Comparison of ENCODE assay signal across 18 cellular contexts in the genomic region with DNA sequence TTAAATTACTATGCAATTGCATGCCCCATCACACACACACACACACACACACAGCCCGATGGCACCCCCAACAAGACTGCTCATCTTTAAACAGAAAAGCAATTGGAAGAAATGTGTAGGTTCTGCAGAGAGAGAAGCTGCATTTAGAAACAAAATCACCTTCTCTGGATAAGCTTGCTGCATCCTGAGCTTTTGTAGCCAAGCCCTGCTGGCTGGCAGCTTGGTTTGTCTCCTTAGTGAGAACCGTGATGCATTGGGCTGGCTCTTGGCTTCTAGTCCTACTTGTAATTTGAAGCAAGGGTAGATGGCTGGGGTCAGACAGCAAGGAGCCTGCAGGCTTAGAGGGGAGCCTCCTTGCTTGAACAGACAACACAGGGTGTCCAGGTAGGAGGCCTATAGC.
DNase-seq lines count a peak whose midpoint lies in the region; ATAC-seq, FAIRE-seq and TF ChIP-seq lines count a peak whose summit lies in the region.
"Had no signal": no experiment of that assay in that cellular context is flagged by ENCODE, and none has a peak within 500 bp of the region (broad histone marks: within the 10 kb centered on the region; RNA-seq: fewer than 3 reads in every experiment).

No MANE protein-coding gene starts in this region.

- H3K4me2 ChIP-seq in H1 (ENCODE audit: insufficient read depth in 1 of 2, low read depth in 2 of 2, low read length in 2 of 2) (no peak overlapping the region), SK-N-SH (no peak overlapping the region)

- H2BK20ac ChIP-seq in H1 (ENCODE audit: low read length), result no peak overlapping the region

- H4K20me1 ChIP-seq in H1 (replicated peaks in 1 of 2; ENCODE audit: control insufficient read depth in 1 of 2, insufficient read depth in 2 of 2, low read length in 2 of 2) (no peaks in the 10 kb centered on the region), SK-N-SH (ENCODE audit: insufficient read depth) (no peaks in the 10 kb centered on the region)

- H3K4ac ChIP-seq in H1 (replicated peaks; ENCODE audit: insufficient read length, low read depth, low read length), result no peak overlapping the region

- H3K27ac ChIP-seq in H1 (ENCODE audit: low read depth, low read length), result no peak overlapping the region
- no peak overlapping the region for H3K27ac ChIP-seq in SK-N-SH (ENCODE audit: low read depth in 2 of 2, low read length in 1 of 2)
- H3K27ac ChIP-seq: GM23248 had no signal

- no peak overlapping the region; the same call in 1 of the 2 replicates for H2BK12ac ChIP-seq in H1 (ENCODE audit: low read depth, low read length)

- H3K4me3 ChIP-seq in H1 (ENCODE audit: extremely low read depth in 1 of 4, insufficient read depth in 2 of 4, low read depth in 3 of 4, low read length in 4 of 4) (no peak overlapping the region), SK-N-SH (ENCODE audit: low read depth in 2 of 2, low read length in 1 of 2) (no peak overlapping the region)
- H3K4me3 ChIP-seq: GM23248, HAP-1 had no signal

- TF ChIP-seq CTCF in H1 (IDR thresholded peaks at IDR 0.05; ENCODE audit: control extremely low read depth in 1 of 3, insufficient read depth in 1 of 3, low read depth in 1 of 3, low read length in 3 of 3) (no peak), SK-N-SH (IDR thresholded peaks at IDR 0.05) (no peak)

- no peak overlapping the region for H2BK120ac ChIP-seq in H1 (replicated peaks; ENCODE audit: low read depth, low read length)

- H3K23me2 ChIP-seq in H1 (ENCODE audit: low read depth, low read length), result no peaks in the 10 kb centered on the region

- H4K5ac ChIP-seq in H1 (ENCODE audit: insufficient read length, low read depth, low read length), result no peak overlapping the region

- no peaks in the 10 kb centered on the region for H3K79me2 ChIP-seq in H1 (ENCODE audit: control insufficient read depth in 1 of 2, insufficient read depth in 2 of 2, low read length in 2 of 2)
- no peaks in the 10 kb centered on the region for H3K79me2 ChIP-seq in SK-N-SH (ENCODE audit: insufficient read depth)

- H2AK5ac ChIP-seq in H1 (ENCODE audit: low read depth, low read length), result no peak overlapping the region

- H3K56ac ChIP-seq in H1 (replicated peaks; ENCODE audit: insufficient read length, low read depth, low read length), result no peak overlapping the region

- TF ChIP-seq POLR2A in H1 (IDR thresholded peaks at IDR 0.05; ENCODE audit: control extremely low read depth in 1 of 2, low read depth in 2 of 2, low read length in 2 of 2), result no peak

- CTCF ChIA-PET in H1 (lab: Charles Lee; ENCODE audit: partially characterized antibody), result no interaction called here
- CTCF ChIA-PET in SK-N-SH (lab: Yijun Ruan, JAX), result interaction anchor here (0.7 to 1.1 kb wide), 2 partner anchors 71 to 74 kb away, joined by 3 read pairs; no protein-coding TSS in a partner anchor

- H3F3A ChIP-seq in SK-N-SH (replicated peaks; ENCODE audit: insufficient read depth), result peaks cover 6% of the 10 kb centered on the region

- WGBS in H1 (ENCODE audit: extremely low coverage in 1 of 2, insufficient coverage in 1 of 2, insufficient read length in 1 of 2, insufficient replicate concordance in 2 of 2, low coverage in 1 of 2, low lambda C conversion rate in 2 of 2, missing lambda C conversion rate in 1 of 2), 2 experiments, result 90% methylated on average over 2 of the region's 2 CpGs; no CpG with 5 or more reads in 1 of the 2 experiments
- WGBS in SK-N-SH (ENCODE audit: low lambda C conversion rate), result 80% methylated on average over 2 of the region's 2 CpGs

- H3K23ac ChIP-seq in H1 (ENCODE audit: insufficient read length), result no peak overlapping the region

- H3K14ac ChIP-seq in H1 (ENCODE audit: insufficient read length), result no peak overlapping the region

- TF ChIP-seq EP300 in H1 (IDR thresholded peaks at IDR 0.05; ENCODE audit: borderline replicate concordance in 1 of 2, low read depth in 2 of 2, low read length in 2 of 2) (no peak), SK-N-SH (IDR thresholded peaks at IDR 0.05; ENCODE audit: borderline replicate concordance in 1 of 2, low read depth in 1 of 2, low read length in 1 of 2) (no peak)

- no peaks in the 10 kb centered on the region for H3K79me1 ChIP-seq in H1 (ENCODE audit: low read depth, low read length)

- POLR2A ChIA-PET in H1 (lab: Charles Lee; ENCODE audit: partially characterized antibody) (no interaction called here), SK-N-SH (lab: Yijun Ruan, JAX) (no interaction called here)

- DNase-seq in NCI-H2196 (lab: John Stamatoyannopoulos, UW; ENCODE audit: unreplicated experiment), result peak; percentile 53
- peak; percentile 46 for DNase-seq in NCI-H2196 treated with DMSO at 0.1 percent for 48 hours (lab: John Stamatoyannopoulos, UW; ENCODE audit: unreplicated experiment)
- DNase-seq in H1 (ENCODE audit: low read depth in 1 of 2, low spot score in 2 of 2), result no peak
- no peak for DNase-seq in cerebellar cortex (ENCODE audit: low spot score)
- DNase-seq in SK-N-SH, result no peak
- DNase-seq: C1 segment of cervical spinal cord; Calu3; CD4-positive, alpha-beta memory T cell; COR-L47; DMS53; DMS79 treated with DMSO at 0.1 percent for 48 hours; GF-D8; GM23248; HFFc6 had no signal

- H3K27me3 ChIP-seq in H1 (replicated peaks in 1 of 4; ENCODE audit: control insufficient read depth in 3 of 4, extremely low read depth in 1 of 4, insufficient read depth in 3 of 4, low read length in 3 of 4) (no peaks in the 10 kb centered on the region; a peak in 1 of 7 replicates), SK-N-SH (ENCODE audit: insufficient read depth) (no peaks in the 10 kb centered on the region)

- no peak overlapping the region for H2BK5ac ChIP-seq in H1 (ENCODE audit: low read depth, low read length)

- peaks cover 0 to 4% (median 2%) of the 10 kb centered on the region in 4 experiments; a peak in 2 of 7 replicates for H3K4me1 ChIP-seq in H1 (replicated peaks in 1 of 4; ENCODE audit: control insufficient read depth in 3 of 4, insufficient read depth in 4 of 4, low read length in 3 of 4)
- H3K4me1 ChIP-seq in SK-N-SH (ENCODE audit: control insufficient read depth in 1 of 2, insufficient read depth in 2 of 2, low read depth in 1 of 2, low read length in 1 of 2), result peaks cover 5 to 8% of the 10 kb centered on the region in 2 experiments; a peak in 3 of 4 replicates
- H3K4me1 ChIP-seq: HAP-1 had no signal

- H3K36me3 ChIP-seq in H1 (ENCODE audit: control insufficient read depth in 2 of 4, insufficient read depth in 4 of 4, low read length in 3 of 4), result no peaks in the 10 kb centered on the region
- no peaks in the 10 kb centered on the region for H3K36me3 ChIP-seq in SK-N-SH (replicated peaks in 1 of 2; ENCODE audit: control insufficient read depth in 1 of 2, insufficient read depth in 2 of 2, low read length in 1 of 2)
- H3K36me3 ChIP-seq: HAP-1 had no signal

- no peaks in the 10 kb centered on the region for H3K9me2 ChIP-seq in SK-N-SH

- peak overlapping the region; percentile 15 for H4K91ac ChIP-seq in H1 (replicated peaks; ENCODE audit: insufficient read length, low read length)

- no peak overlapping the region for H3K9ac ChIP-seq in H1 (replicated peaks in 1 of 4; ENCODE audit: extremely low read depth in 1 of 4, low read depth in 3 of 4, low read length in 3 of 4)
- H3K9ac ChIP-seq in SK-N-SH, result no peak overlapping the region
- H3K9ac ChIP-seq: GM23248 had no signal

- no peak overlapping the region for H3K18ac ChIP-seq in H1 (ENCODE audit: extremely low read depth, low read length)

- H4K8ac ChIP-seq in H1 (ENCODE audit: extremely low read depth, insufficient read depth, low read length), result no peak overlapping the region

- H2AFZ ChIP-seq in H1 (ENCODE audit: low read length) (no peak overlapping the region), SK-N-SH (ENCODE audit: low read depth) (no peak overlapping the region)
- H2AFZ ChIP-seq: GM23248 had no signal

- no peak for FAIRE-seq in H1 (lab: Jason Lieb, UNC)
- FAIRE-seq: GM12891, GM18507 had no signal

- H2BK15ac ChIP-seq in H1 (ENCODE audit: low read length), result no peak overlapping the region

- TF ChIP-seq RAD21 in H1 (IDR thresholded peaks at IDR 0.05 in 1 of 2, conservative IDR thresholded peaks at IDR 0.05 in 1 of 2; ENCODE audit: low read depth in 2 of 2, low read length in 2 of 2) (no peak), SK-N-SH (IDR thresholded peaks at IDR 0.05; ENCODE audit: low read length) (no peak)

- no peak for ATAC-seq in GM21528 (IDR thresholded peaks at IDR 0.05; ENCODE audit: low FRiP score, unreplicated experiment)

- H3K9me3 ChIP-seq in H1 (ENCODE audit: insufficient read depth in 2 of 2, low read depth in 1 of 2, low read length in 1 of 2), result no peaks in the 10 kb centered on the region
- no peaks in the 10 kb centered on the region for H3K9me3 ChIP-seq in SK-N-SH
- H3K9me3 ChIP-seq: HAP-1 had no signal

TF ChIP-seq in H1, 55 proteins besides CTCF, POLR2A, EP300 and RAD21 (continues in another document):
- TF ChIP-seq CBX8 (IDR thresholded peaks at IDR 0.05; ENCODE audit: borderline replicate concordance, low read depth, low read length), result no peak
- TF ChIP-seq CHD1 (IDR thresholded peaks at IDR 0.05; ENCODE audit: low read depth, low read length), result no peak
- no peak for TF ChIP-seq BCL11A (IDR thresholded peaks at IDR 0.05; ENCODE audit: low read depth in 2 of 2, low read length in 2 of 2)
- TF ChIP-seq SIN3A (conservative IDR thresholded peaks at IDR 0.05 in 1 of 2, IDR thresholded peaks at IDR 0.05 in 1 of 2; ENCODE audit: low read depth in 1 of 2, low read length in 2 of 2), result no peak
- no peak for TF ChIP-seq TAF7 (optimal IDR thresholded peaks at IDR 0.05; ENCODE audit: borderline replicate concordance, low read depth, low read length)
- no peak for TF ChIP-seq POU5F1 (IDR thresholded peaks at IDR 0.05; ENCODE audit: low read depth, low read length)
- TF ChIP-seq SP4 (IDR thresholded peaks at IDR 0.05; ENCODE audit: low read length), result no peak
- no peak for TF ChIP-seq GTF2F1 (IDR thresholded peaks at IDR 0.05; ENCODE audit: borderline replicate concordance, low read depth, low read length)
- no peak for TF ChIP-seq TEAD4 (IDR thresholded peaks at IDR 0.05; ENCODE audit: low read depth, low read length)

TF ChIP-seq in SK-N-SH, 30 proteins besides CTCF, POLR2A, EP300 and RAD21:
- TF ChIP-seq TEAD4 (IDR thresholded peaks at IDR 0.05; ENCODE audit: borderline replicate concordance, insufficient read depth), result no peak
- TF ChIP-seq SMC3 (IDR thresholded peaks at IDR 0.05; ENCODE audit: low read depth, low read length), result no peak
- TF ChIP-seq RFX5 (IDR thresholded peaks at IDR 0.05; ENCODE audit: low read length), result no peak

Comparison
In these comparisons a context has a peak if more than half of its experiments do, and no peak if none do; other contexts are left out.
1. DNase-seq: peak in NCI-H2196 (single experiment) and NCI-H2196 treated with DMSO at 0.1 percent for 48 hours (single experiment); none in H1 (0 of 2), cerebellar cortex (single experiment) and SK-N-SH (single experiment).